In genomic region chr9:133844431-133844830, GRCh38 we compare ENCODE assay signal across 21 cellular contexts.
DNase-seq lines count a peak whose midpoint lies in the region; ATAC-seq, FAIRE-seq and TF ChIP-seq lines count a peak whose summit lies in the region.
"Had no signal": no experiment of that assay in that cellular context is flagged by ENCODE, and none has a peak within 500 bp of the region (broad histone marks: within the 10 kb centered on the region; RNA-seq: fewer than 3 reads in every experiment).

No MANE protein-coding gene starts in this region.

- no peaks in the 10 kb centered on the region for H3K36me3 Mint-ChIP-seq in CD4-positive, alpha-beta T cell (ENCODE audit: low read depth)
- H3K36me3 Mint-ChIP-seq: activated naive CD4-positive, alpha-beta T cell treated with anti-CD3 and anti-CD28 coated beads, Interleukin-2, amount 10 ng/mL, durations not matched to agents 7 days and 5 days had no signal

- no peaks in the 10 kb centered on the region for H3K4me1 Mint-ChIP-seq in CD4-positive, alpha-beta T cell (ENCODE audit: low read depth)
- H3K4me1 Mint-ChIP-seq: activated naive CD4-positive, alpha-beta T cell treated with anti-CD3 and anti-CD28 coated beads, Interleukin-2, amount 10 ng/mL, durations not matched to agents 7 days and 5 days had no signal

- WGBS in liver = 79% methylated on average over 9 of the region's 9 CpGs
- 97% methylated on average over 7 of the region's 9 CpGs for WGBS in HepG2 (ENCODE audit: low lambda C conversion rate)
- no CpG with 5 or more reads among the region's 9 CpGs for WGBS in trophoblast cell (ENCODE audit: extremely low coverage, insufficient coverage, insufficient read length)

- no peak overlapping the region for H2AK5ac ChIP-seq in trophoblast cell (ENCODE audit: low read length)

- H3K36me3 ChIP-seq in liver (ENCODE audit: control insufficient read depth in 4 of 4, insufficient read depth in 3 of 4, low read depth in 1 of 4, low read length in 3 of 4) = no peaks in the 10 kb centered on the region
- H3K36me3 ChIP-seq in HepG2 (replicated peaks in 1 of 2; ENCODE audit: control insufficient read depth in 1 of 2, insufficient read depth in 2 of 2, low read length in 2 of 2) = peaks cover 9 to 10% of the 10 kb centered on the region in 2 experiments; a peak in 4 of 5 replicates
- H3K36me3 ChIP-seq in trophoblast cell (ENCODE audit: control insufficient read depth in 1 of 2, insufficient read depth in 2 of 2, low read length in 2 of 2) = peaks cover 28 to 31% of the 10 kb centered on the region in 2 experiments
- peaks cover 0 to 4% (median 0%) of the 10 kb centered on the region in 3 donors for H3K36me3 ChIP-seq in tibial artery
- H3K36me3 ChIP-seq: sigmoid colon had no signal

- TF ChIP-seq EP300 in HepG2 (IDR thresholded peaks at IDR 0.05; ENCODE audit: low read depth in 2 of 2, low read length in 2 of 2) = no peak
- TF ChIP-seq EP300 in HepG2 (CRISPR knock-in tag; IDR thresholded peaks at IDR 0.05; ENCODE audit: borderline replicate concordance) = no peak

- POLR2A ChIA-PET in HepG2 (lab: Yijun Ruan, JAX) = interaction anchor here (0.8 kb wide), 1 partner anchor 73 kb away, joined by 3 read pairs; no protein-coding TSS in a partner anchor
- POLR2A ChIA-PET in CD4-positive, alpha-beta T cell (lab: Charles Lee) = no interaction called here

- peak overlapping the region; percentile 22 for H3K4ac ChIP-seq in trophoblast cell (ENCODE audit: low read depth, low read length)

- TF ChIP-seq POLR2A in HepG2 (IDR thresholded peaks at IDR 0.05; ENCODE audit: insufficient read depth in 1 of 2, low read depth in 2 of 2, low read length in 2 of 2) = no peak

- H4K8ac ChIP-seq in trophoblast cell (ENCODE audit: low read depth, low read length) = no peak overlapping the region

- no peaks in the 10 kb centered on the region for H3K9me3 Mint-ChIP-seq in CD4-positive, alpha-beta T cell
- H3K9me3 Mint-ChIP-seq: activated naive CD4-positive, alpha-beta T cell treated with anti-CD3 and anti-CD28 coated beads, Interleukin-2, amount 10 ng/mL, durations not matched to agents 7 days and 5 days; activated T-cell treated with anti-CD3 and anti-CD28 coated beads, Interleukin-2, amount 50 U/mL, for 24 hours; HFFc6; T-helper 2 cell treated with Interferon-gamma antibody and Interleukin-4, amounts not matched to agents 5 μg/mL and 100 μg/mL, for 36 hours had no signal

- H3K27ac ChIP-seq in liver (ENCODE audit: low read depth in 1 of 2, low read length in 2 of 2) = peak overlapping the region; percentile 83 to 86
- no peak overlapping the region for H3K27ac ChIP-seq in HepG2 (ENCODE audit: extremely low read length, insufficient read depth, low read length)
- peak overlapping the region; percentile 65 for H3K27ac ChIP-seq in layer of hippocampus (ENCODE audit: low read depth, low read length)
- no peak overlapping the region for H3K27ac ChIP-seq in trophoblast cell (ENCODE audit: low read depth, low read length)
- H3K27ac ChIP-seq in CD4-positive, alpha-beta T cell (ENCODE audit: low read depth, low read length) = no peak overlapping the region
- no peak overlapping the region for H3K27ac ChIP-seq in tibial artery

- H3K9ac ChIP-seq in liver (ENCODE audit: low read depth in 1 of 2, low read length in 2 of 2) (peak overlapping the region; percentile 36 to 71), HepG2 (ENCODE audit: insufficient read depth, low read depth, low read length) (no peak overlapping the region), trophoblast cell (ENCODE audit: low read length) (no peak overlapping the region)

- no peak overlapping the region for H4K91ac ChIP-seq in trophoblast cell (ENCODE audit: low read depth, low read length)

- H2BK5ac ChIP-seq in trophoblast cell (ENCODE audit: low read depth, low read length, poor library complexity) = no peak overlapping the region

- CTCF ChIA-PET in HepG2 (lab: Yijun Ruan, JAX; ENCODE audit: low intra/inter-chr PET ratio, low total read pairs) = no interaction called here
- CTCF ChIA-PET in CD4-positive, alpha-beta T cell (lab: Charles Lee) = no interaction called here

- H3K4me3 ChIP-seq in liver (ENCODE audit: low read depth in 1 of 3, low read length in 3 of 3) (no peak overlapping the region), HepG2 (replicated peaks in 1 of 3; ENCODE audit: insufficient read depth in 1 of 3, low read depth in 2 of 3, low read length in 3 of 3) (no peak overlapping the region), trophoblast cell (ENCODE audit: low read depth, low read length) (no peak overlapping the region), tibial artery (no peak overlapping the region)

- H3K18ac ChIP-seq in trophoblast cell (ENCODE audit: low read length) = peak overlapping the region; percentile 57

- H3K9me3 ChIP-seq in liver (ENCODE audit: control insufficient read depth in 4 of 4, low read length in 3 of 4) (no peaks in the 10 kb centered on the region), HepG2 (ENCODE audit: low read length) (no peaks in the 10 kb centered on the region), trophoblast cell (ENCODE audit: insufficient read depth, low read depth, low read length) (peaks cover 5% of the 10 kb centered on the region), tibial artery (no peaks in the 10 kb centered on the region)
- no peaks in the 10 kb centered on the region for H3K9me3 ChIP-seq in CD4-positive, alpha-beta T cell (ENCODE audit: control insufficient read depth, low read length)
- H3K9me3 ChIP-seq: sigmoid colon had no signal

- DNase-seq in HepG2 (ENCODE audit: low spot score) = no peak
- no peak for DNase-seq in trophoblast cell
- no peak for DNase-seq in activated naive CD4-positive, alpha-beta T cell treated with anti-CD3 and anti-CD28 coated beads, Interleukin-2, amount 50 U/mL, for 16 hours
- no peak for DNase-seq in CD4-positive, alpha-beta T cell
- DNase-seq in tibial artery = no peak
- no peak for DNase-seq in retina
- DNase-seq: activated CD8-positive, alpha-beta T cell treated with anti-CD3 and anti-CD28 coated beads, Interleukin-2, amount 10 ng/mL, durations not matched to agents 7 days and 5 days; activated naive CD4-positive, alpha-beta T cell treated with anti-CD3 and anti-CD28 coated beads, Interleukin-2, amount 10 ng/mL, durations not matched to agents 7 days and 5 days; activated T-cell treated with anti-CD3 and anti-CD28 coated beads, Interleukin-2, amount 50 U/mL, for 24 hours; EL; HFFc6; hippocampal formation; islet precursor cell; NCI-H226; nucleus accumbens; sigmoid colon; stimulated activated CD4-positive, alpha-beta T cell treated with anti-CD3 and anti-CD28 coated beads, Interleukin-4, amount 100 ng/mL, for 1 hour; substantia nigra had no signal

- peaks cover 15% of the 10 kb centered on the region for H3K79me1 ChIP-seq in trophoblast cell (ENCODE audit: low read length)

- intact Hi-C loops in HepG2 (cut with micrococcal nuclease; ENCODE audit: unreplicated experiment) = no loop called here
- intact Hi-C loops in CD4-positive, alpha-beta T cell (cut with DNase I, micrococcal nuclease) = no loop called here
- intact Hi-C loops in tibial artery (cut with DNase I; ENCODE audit: low total_unique reads) = no loop called here

- peaks cover under 1% of the 10 kb centered on the region for H3K79me2 ChIP-seq in HepG2 (ENCODE audit: insufficient read depth, low read length)
- H3K79me2 ChIP-seq in trophoblast cell (ENCODE audit: control insufficient read depth, insufficient read depth, low read length, poor library complexity) = peaks cover 12% of the 10 kb centered on the region

- H3K23ac ChIP-seq in trophoblast cell (ENCODE audit: low read length) = no peak overlapping the region

- in situ Hi-C loops in HepG2 (cut with HindIII; ENCODE audit: extremely low pct_ligation_motif_present, low pct_unique_long_range_greater_than_20kb) = no loop called here

- H2BK120ac ChIP-seq in trophoblast cell (ENCODE audit: insufficient read depth, low read length, poor library complexity) = no peak overlapping the region

- H2BK12ac ChIP-seq in trophoblast cell (ENCODE audit: low read length) = no peak overlapping the region

- no peak for FAIRE-seq in HepG2 (lab: Jason Lieb, UNC)

- H3K4me1 ChIP-seq in liver (ENCODE audit: control insufficient read depth in 4 of 4, insufficient read depth in 4 of 4, low read length in 3 of 4) (peaks cover 0 to 14% (median 9%) of the 10 kb centered on the region in 4 donors), HepG2 (ENCODE audit: insufficient read depth, low read length) (peaks cover 18% of the 10 kb centered on the region), trophoblast cell (ENCODE audit: control insufficient read depth in 1 of 2, insufficient read depth in 2 of 2, low read length in 2 of 2) (peaks cover 37 to 51% of the 10 kb centered on the region in 2 experiments), tibial artery (peaks cover 0 to 12% (median 0%) of the 10 kb centered on the region in 4 donors)

- no peak overlapping the region for H3K4me3 Mint-ChIP-seq in CD4-positive, alpha-beta T cell
- H3K4me3 Mint-ChIP-seq: activated CD8-positive, alpha-beta T cell treated with anti-CD3 and anti-CD28 coated beads, Interleukin-2, amount 10 ng/mL, durations not matched to agents 7 days and 5 days; activated naive CD4-positive, alpha-beta T cell treated with anti-CD3 and anti-CD28 coated beads, Interleukin-2, amount 10 ng/mL, durations not matched to agents 7 days and 5 days; activated T-cell treated with anti-CD3 and anti-CD28 coated beads, Interleukin-2, amount 50 U/mL, for 24 hours; HFFc6; T-helper 2 cell treated with Interferon-gamma antibody and Interleukin-4, amounts not matched to agents 5 μg/mL and 100 μg/mL, for 36 hours had no signal

- H2AFZ ChIP-seq in HepG2 (ENCODE audit: low read length) (no peak overlapping the region), trophoblast cell (ENCODE audit: insufficient read depth, low read length, poor library complexity) (no peak overlapping the region)

- H3K27me3 Mint-ChIP-seq in CD4-positive, alpha-beta T cell = peaks cover 3% of the 10 kb centered on the region

- no peak for TF ChIP-seq RAD21 in liver (IDR thresholded peaks at IDR 0.05)
- TF ChIP-seq RAD21 in HepG2 (CRISPR knock-in tag; IDR thresholded peaks at IDR 0.05) = no peak

- H3K27me3 ChIP-seq in liver (ENCODE audit: control insufficient read depth in 4 of 4, insufficient read depth in 4 of 4, low read length in 3 of 4) (no peaks in the 10 kb centered on the region), HepG2 (ENCODE audit: control insufficient read depth in 1 of 2, insufficient read depth in 2 of 2, low read length in 2 of 2) (no peaks in the 10 kb centered on the region), layer of hippocampus (ENCODE audit: control insufficient read depth, insufficient read depth, low read length) (no peaks in the 10 kb centered on the region), trophoblast cell (ENCODE audit: insufficient read depth, low read length) (no peaks in the 10 kb centered on the region), tibial artery (no peaks in the 10 kb centered on the region)
- H3K27me3 ChIP-seq in CD4-positive, alpha-beta T cell (ENCODE audit: control insufficient read depth, insufficient read depth, low read length) = no peaks in the 10 kb centered on the region
- H3K27me3 ChIP-seq: sigmoid colon had no signal

- BruUV-seq in HepG2 (replicated peaks; lab: Mats Ljungman, UMichigan) = no TSS peak

- peaks cover 38% of the 10 kb centered on the region; the same call in 1 of the 2 replicates for H4K20me1 ChIP-seq in HepG2 (ENCODE audit: insufficient read depth, low read length)

- H3K4me2 ChIP-seq in HepG2 (ENCODE audit: low read depth, low read length) = no peak overlapping the region
- H3K4me2 ChIP-seq in trophoblast cell (ENCODE audit: low read length) = no peak overlapping the region

- ATAC-seq in HepG2 = no peak
- no peak for ATAC-seq in CD4-positive, alpha-beta T cell (ENCODE audit: poor library complexity)
- ATAC-seq: activated CD8-positive, alpha-beta T cell treated with anti-CD3 and anti-CD28 coated beads, Interleukin-2, amount 10 ng/mL, durations not matched to agents 7 days and 5 days had no signal

- no peak overlapping the region for H3K27ac Mint-ChIP-seq in CD4-positive, alpha-beta T cell
- H3K27ac Mint-ChIP-seq: activated CD8-positive, alpha-beta T cell treated with anti-CD3 and anti-CD28 coated beads, Interleukin-2, amount 10 ng/mL, durations not matched to agents 7 days and 5 days; activated naive CD4-positive, alpha-beta T cell treated with anti-CD3 and anti-CD28 coated beads, Interleukin-2, amount 10 ng/mL, durations not matched to agents 7 days and 5 days; activated T-cell treated with anti-CD3 and anti-CD28 coated beads, Interleukin-2, amount 50 U/mL, for 24 hours; HFFc6; T-helper 2 cell treated with Interferon-gamma antibody and Interleukin-4, amounts not matched to agents 5 μg/mL and 100 μg/mL, for 36 hours had no signal

- H3K14ac ChIP-seq in trophoblast cell (ENCODE audit: low read length) = no peak overlapping the region

- no peak overlapping the region for H4K12ac ChIP-seq in trophoblast cell (ENCODE audit: low read depth, low read length)

- TF ChIP-seq CTCF in liver (IDR thresholded peaks at IDR 0.05; ENCODE audit: low read depth, low read length, missing input control) = no peak
- TF ChIP-seq CTCF in HepG2 (CRISPR knock-in tag; IDR thresholded peaks at IDR 0.05) = no peak
- no peak for TF ChIP-seq CTCF in CD4-positive, alpha-beta T cell (IDR thresholded peaks at IDR 0.05)
- no peak for TF ChIP-seq CTCF in tibial artery (IDR thresholded peaks at IDR 0.05)

Comparison
In these comparisons a context has a peak if more than half of its experiments do, and no peak if none do; other contexts are left out.
1. H3K27ac ChIP-seq: peak in liver (2 of 2) and layer of hippocampus (single experiment); none in HepG2 (single experiment), trophoblast cell (single experiment), CD4-positive, alpha-beta T cell (single experiment) and tibial artery (0 of 2).
2. H3K9ac ChIP-seq: peak in liver (2 of 2); none in HepG2 (single experiment) and trophoblast cell (single experiment).